Comparison of ENCODE assay signal across 1 cellular context in genomic region chr1:153643100-153643499, GRCh38.
TF ChIP-seq lines count a peak whose summit lies in the region.

No MANE protein-coding gene starts in this region.

TF ChIP-seq in K562, 482 proteins besides CTCF, POLR2A, EP300 and RAD21:
- TF ChIP-seq ZFP91 (CRISPR knock-in tag; IDR thresholded peaks at IDR 0.05) = no peak
- no peak for TF ChIP-seq HIVEP1 (CRISPR knock-in tag; IDR thresholded peaks at IDR 0.05)
- no peak for TF ChIP-seq ZNF174 (CRISPR knock-in tag; IDR thresholded peaks at IDR 0.05)
- TF ChIP-seq ZFP36 (IDR thresholded peaks at IDR 0.05; ENCODE audit: low read depth, low read length, partially characterized antibody) = no peak
- TF ChIP-seq HDAC2 (IDR thresholded peaks at IDR 0.05) = no peak
- TF ChIP-seq THRAP3 (IDR thresholded peaks at IDR 0.05; ENCODE audit: borderline replicate concordance) = no peak
- no peak for TF ChIP-seq GABPA (tag; conservative IDR thresholded peaks at IDR 0.05; ENCODE audit: low read depth)
- no peak for TF ChIP-seq RUNX1 (IDR thresholded peaks at IDR 0.05; ENCODE audit: low read depth)
- no peak for TF ChIP-seq DDX20 (tag; IDR thresholded peaks at IDR 0.05; ENCODE audit: low read depth)
- no peak for TF ChIP-seq ZNF699 (CRISPR knock-in tag; IDR thresholded peaks at IDR 0.05; ENCODE audit: insufficient replicate concordance)
- TF ChIP-seq PYGO2 (tag; IDR thresholded peaks at IDR 0.05) = no peak
- TF ChIP-seq ZNF184 (CRISPR knock-in tag; IDR thresholded peaks at IDR 0.05) = no peak
